In genomic region chr9:36987409-36987808, GRCh38 we compare ENCODE assay signal across 26 cellular contexts.
DNase-seq lines count a peak whose midpoint lies in the region; ATAC-seq lines count a peak whose summit lies in the region.
"Had no signal": no experiment of that assay in that cellular context is flagged by ENCODE, and none has a peak within 500 bp of the region (broad histone marks: within the 10 kb centered on the region; RNA-seq: fewer than 3 reads in every experiment).

No MANE protein-coding gene starts in this region.

- no peak for DNase-seq in activated naive CD8-positive, alpha-beta T cell treated with anti-CD3 and anti-CD28 coated beads, Interleukin-2, amount 50 U/mL, for 24 hours
- DNase-seq in retina (peak; percentile 43), NCI-H146 (lab: John Stamatoyannopoulos, UW) (no peak), DMS153 (lab: John Stamatoyannopoulos, UW) (no peak), inferior parietal cortex (ENCODE audit: extremely low spot score) (no peak), NCI-H146 treated with DMSO at 0.1 percent for 48 hours (lab: John Stamatoyannopoulos, UW; ENCODE audit: unreplicated experiment) (no peak)
- DNase-seq: brain microvascular endothelial cell; CD4-positive, alpha-beta T cell; DMS 273 treated with DMSO at 0.1 percent for 48 hours; effector memory CD4-positive, alpha-beta T cell; gastrocnemius medialis; hypothalamus; NCI-H1105; NCI-H2107; SIG-M5; stimulated activated CD4-positive, alpha-beta T cell treated with anti-CD3 and anti-CD28 coated beads, Interleukin-1b, Interleukin-23, amount 100 ng/mL, for 48 hours; T-cell; thyroid gland had no signal

- peaks cover 41% of the 10 kb centered on the region for H3K4me1 Mint-ChIP-seq in activated naive CD8-positive, alpha-beta T cell treated with anti-CD3 and anti-CD28 coated beads, Interleukin-2, amount 50 U/mL, for 24 hours

- no peak overlapping the region for H3K27ac Mint-ChIP-seq in activated naive CD8-positive, alpha-beta T cell treated with anti-CD3 and anti-CD28 coated beads, Interleukin-2, amount 50 U/mL, for 24 hours
- H3K27ac Mint-ChIP-seq: activated CD4-positive, alpha-beta T cell treated with anti-CD3 and anti-CD28 coated beads for 36 hours; activated T-helper 1 cell treated with anti-CD3 and anti-CD28 coated beads, Interleukin-12 subunit alpha, Interleukin-12 subunit beta, Interleukin-2, Interleukin-4 antibody, amounts not matched to agents 30 ng/mL and 10 ng/mL and 1 ng/mL, durations not matched to agents 14 hours and 24 hours and 36 hours; CD4-positive, alpha-beta T cell; T-cell had no signal

- H3K27ac ChIP-seq in HUES6 (ENCODE audit: low read depth, low read length) (no peak overlapping the region), iPS-20b (ENCODE audit: low read length) (no peak overlapping the region)
- H3K27ac ChIP-seq: brain microvascular endothelial cell, esophagus muscularis mucosa, gastrocnemius medialis, PC-9, prostate gland, thyroid gland had no signal

- H3K9me3 ChIP-seq in HUES6 (ENCODE audit: control insufficient read depth, insufficient read depth, low read depth, low read length) (0 out of 2 replicates have a peak, but pooled peaks cover 3% of the 10 kb centered on the region), iPS-20b (ENCODE audit: insufficient read depth, low read depth, low read length) (no peaks in the 10 kb centered on the region)
- H3K9me3 ChIP-seq: prostate gland, thyroid gland had no signal

- ATAC-seq in activated naive CD8-positive, alpha-beta T cell treated with anti-CD3 and anti-CD28 coated beads, Interleukin-2, amount 50 U/mL, for 24 hours, result no peak
- ATAC-seq: gastrocnemius medialis, HepG2, T-cell had no signal

- H3K4me1 ChIP-seq in HUES6 (ENCODE audit: control insufficient read depth, insufficient read depth, low read length) (peaks cover 17% of the 10 kb centered on the region), iPS-20b (ENCODE audit: insufficient read depth, low read length) (peaks cover 11% of the 10 kb centered on the region; the same call in 1 of the 2 replicates)
- H3K4me1 ChIP-seq: gastrocnemius medialis, prostate gland had no signal

- H3K9me3 Mint-ChIP-seq in activated naive CD8-positive, alpha-beta T cell treated with anti-CD3 and anti-CD28 coated beads, Interleukin-2, amount 50 U/mL, for 24 hours, result peaks cover 22% of the 10 kb centered on the region

- H3K27me3 Mint-ChIP-seq in activated naive CD8-positive, alpha-beta T cell treated with anti-CD3 and anti-CD28 coated beads, Interleukin-2, amount 50 U/mL, for 24 hours, result peaks cover 66% of the 10 kb centered on the region

- H3K36me3 ChIP-seq in HUES6 (ENCODE audit: control insufficient read depth, insufficient read depth, low read length) (no peaks in the 10 kb centered on the region), iPS-20b (ENCODE audit: insufficient read depth, low read depth, low read length) (no peaks in the 10 kb centered on the region)
- H3K36me3 ChIP-seq: brain microvascular endothelial cell, esophagus muscularis mucosa, gastrocnemius medialis, prostate gland, thyroid gland had no signal

- H3K4me3 Mint-ChIP-seq in activated naive CD8-positive, alpha-beta T cell treated with anti-CD3 and anti-CD28 coated beads, Interleukin-2, amount 50 U/mL, for 24 hours, result peak overlapping the region; percentile 15
- H3K4me3 Mint-ChIP-seq: activated T-helper 1 cell treated with anti-CD3 and anti-CD28 coated beads, Interleukin-12 subunit alpha, Interleukin-12 subunit beta, Interleukin-2, Interleukin-4 antibody, amounts not matched to agents 30 ng/mL and 10 ng/mL and 1 ng/mL, durations not matched to agents 14 hours and 24 hours and 36 hours; CD4-positive, alpha-beta T cell had no signal

- no peak overlapping the region for H3K9ac ChIP-seq in HUES6 (ENCODE audit: low read length)
- no peak overlapping the region for H3K9ac ChIP-seq in iPS-20b (ENCODE audit: low read depth, low read length)

- peaks cover 20% of the 10 kb centered on the region for H3K36me3 Mint-ChIP-seq in activated naive CD8-positive, alpha-beta T cell treated with anti-CD3 and anti-CD28 coated beads, Interleukin-2, amount 50 U/mL, for 24 hours (ENCODE audit: low read depth)

- H3K27me3 ChIP-seq in HUES6 (ENCODE audit: control insufficient read depth, insufficient read depth, low read length) (peaks cover 85% of the 10 kb centered on the region), iPS-20b (ENCODE audit: insufficient read depth, low read length) (peaks cover 99% of the 10 kb centered on the region)

- H3K4me3 ChIP-seq in HUES6 (ENCODE audit: low read depth, low read length), result peak overlapping the region; percentile 60
- peak overlapping the region; percentile 56; the same call in 1 of the 2 replicates for H3K4me3 ChIP-seq in iPS-20b (ENCODE audit: low read length)
- H3K4me3 ChIP-seq: gastrocnemius medialis, PC-9, prostate gland, thyroid gland had no signal
